8 cellular contexts compared by ENCODE assay signal in genomic region chr3:52310861-52311566, GRCh38. TPM values are rescaled to one million over a fixed set of nuclear protein-coding genes. Genes with fewer than 3 reads are reported as not detected.
DNase-seq lines count a peak whose midpoint lies in the region; ATAC-seq and FAIRE-seq lines count a peak whose summit lies in the region.

No MANE protein-coding gene starts in this region.

- DNase-seq in activated T-cell treated with anti-CD3 and anti-CD28 coated beads, Interleukin-2, amount 50 U/mL, for 72 hours: peak; percentile 63
- DNase-seq in stimulated activated CD4-positive, alpha-beta T cell treated with anti-CD3 and anti-CD28 coated beads, Interleukin-4, amount 100 ng/mL, for 24 hours: peak; percentile 50
- no peak for DNase-seq in RCC 7860 (ENCODE audit: low spot score)

- ATAC-seq in GM18870 (IDR thresholded peaks at IDR 0.05; ENCODE audit: unreplicated experiment) (peak; percentile 44), HG02981 (IDR thresholded peaks at IDR 0.05; ENCODE audit: unreplicated experiment) (peak; percentile 38), HG02970 (IDR thresholded peaks at IDR 0.05; ENCODE audit: low FRiP score, unreplicated experiment) (no peak), GM21515 (IDR thresholded peaks at IDR 0.05; ENCODE audit: unreplicated experiment) (no peak), GM19328 (IDR thresholded peaks at IDR 0.05; ENCODE audit: unreplicated experiment) (no peak)
- peak; percentile 88 to 89 for ATAC-seq in activated T-cell treated with anti-CD3 and anti-CD28 coated beads, Interleukin-2, amount 50 U/mL, for 72 hours (replicated peaks in 1 of 2)

- H3K4me3 Mint-ChIP-seq in activated T-cell treated with anti-CD3 and anti-CD28 coated beads, Interleukin-2, amount 50 U/mL, for 72 hours: peak overlapping the region; percentile 23 to 31

- H3K27ac Mint-ChIP-seq in activated T-cell treated with anti-CD3 and anti-CD28 coated beads, Interleukin-2, amount 50 U/mL, for 72 hours: peak overlapping the region; percentile 39

- FAIRE-seq in RCC 7860 (lab: Jason Lieb, UNC): no peak

- H3K36me3 Mint-ChIP-seq in activated T-cell treated with anti-CD3 and anti-CD28 coated beads, Interleukin-2, amount 50 U/mL, for 72 hours (ENCODE audit: insufficient read depth in 2 of 2): no peaks in the 10 kb centered on the region

- no peaks in the 10 kb centered on the region for H3K9me3 Mint-ChIP-seq in activated T-cell treated with anti-CD3 and anti-CD28 coated beads, Interleukin-2, amount 50 U/mL, for 72 hours

- no peaks in the 10 kb centered on the region for H3K27me3 Mint-ChIP-seq in activated T-cell treated with anti-CD3 and anti-CD28 coated beads, Interleukin-2, amount 50 U/mL, for 72 hours (ENCODE audit: low read depth)

- peaks cover 75% of the 10 kb centered on the region for H3K4me1 Mint-ChIP-seq in activated T-cell treated with anti-CD3 and anti-CD28 coated beads, Interleukin-2, amount 50 U/mL, for 72 hours (ENCODE audit: low read depth)

RNA-seq across cellular contexts. Expression of gene DNAH1, which starts 5.1 kb away (rescaled TPM):
- total RNA-seq in activated T-cell treated with anti-CD3 and anti-CD28 coated beads, Interleukin-2, amount 50 U/mL, for 72 hours: 10 to 100 TPM; 31.4 to 32.4 TPM

RNA-seq across cellular contexts. Expression of gene GLYCTK, which starts 23.4 kb away (rescaled TPM):
- 10 to 100 TPM; 21.5 to 25.4 TPM for total RNA-seq in activated T-cell treated with anti-CD3 and anti-CD28 coated beads, Interleukin-2, amount 50 U/mL, for 72 hours

RNA-seq across cellular contexts. Expression of gene WDR82, which starts 32.6 kb away (rescaled TPM):
- 100 to 1,000 TPM; 113 to 120 TPM for total RNA-seq in activated T-cell treated with anti-CD3 and anti-CD28 coated beads, Interleukin-2, amount 50 U/mL, for 72 hours

Comparison
In these comparisons a context has a peak if more than half of its experiments do, and no peak if none do; other contexts are left out.
1. ATAC-seq: peak in GM18870 (single experiment), HG02981 (single experiment) and activated T-cell treated with anti-CD3 and anti-CD28 coated beads, Interleukin-2, amount 50 U/mL, for 72 hours (2 of 2); none in HG02970 (single experiment), GM21515 (single experiment) and GM19328 (single experiment).